Comparison of ENCODE assay signal across 19 cellular contexts in the genomic region with DNA sequence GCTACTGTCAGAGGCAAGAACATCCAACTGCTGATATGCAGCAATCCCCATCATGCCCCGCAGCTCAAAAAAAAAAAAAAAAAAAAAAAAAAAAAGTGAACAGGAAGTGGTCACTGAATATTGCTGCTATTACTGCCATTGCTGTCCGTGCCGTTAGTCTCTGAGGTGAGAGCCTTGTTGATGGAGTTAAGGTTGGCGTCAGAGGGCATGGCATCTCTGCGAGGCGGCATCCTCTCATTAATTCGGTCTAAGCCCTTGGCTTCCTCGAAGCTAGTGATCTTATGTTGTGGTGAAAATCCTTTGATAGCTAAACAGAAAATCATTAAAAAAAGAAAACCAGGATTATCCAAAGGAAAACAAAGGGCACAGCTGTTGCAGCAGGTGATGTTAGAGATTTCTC.
DNase-seq lines count a peak whose midpoint lies in the region; TF ChIP-seq lines count a peak whose summit lies in the region.
"Had no signal": no experiment of that assay in that cellular context is flagged by ENCODE, and none has a peak within 500 bp of the region (broad histone marks: within the 10 kb centered on the region; RNA-seq: fewer than 3 reads in every experiment).

No MANE protein-coding gene starts in this region.

- H3K9me3 ChIP-seq in OCI-LY7 (ENCODE audit: low read length), result no peaks in the 10 kb centered on the region

- H3K27ac Mint-ChIP-seq in immature natural killer cell, result peak overlapping the region in 5 of 6 donors; percentile 51 to 77 (median 71)
- H3K27ac Mint-ChIP-seq: T-helper 17 cell had no signal

- no TSS peak for BruUV-seq in OCI-LY7 (replicated peaks; lab: Mats Ljungman, UMichigan)

- no peaks in the 10 kb centered on the region for H3K9me3 Mint-ChIP-seq in immature natural killer cell

- H3K27me3 Mint-ChIP-seq in immature natural killer cell (ENCODE audit: low read depth in 3 of 3), result peaks cover 0 to 3% (median 3%) of the 10 kb centered on the region in 3 donors
- H3K27me3 Mint-ChIP-seq: T-helper 17 cell had no signal

- intact Hi-C loops in OCI-LY7 (cut with micrococcal nuclease; ENCODE audit: unreplicated experiment), result no loop called here

- CTCF ChIA-PET in OCI-LY7 (lab: Charles Lee; ENCODE audit: unreplicated experiment), result no interaction called here

- peaks cover 32 to 61% of the 10 kb centered on the region in 2 donors for H3K4me1 Mint-ChIP-seq in immature natural killer cell

- H3K27ac ChIP-seq in 22Rv1 (peak overlapping the region; percentile 66), OCI-LY7 (ENCODE audit: low read depth, low read length, poor library complexity, severe bottlenecking) (no peak overlapping the region)
- H3K27ac ChIP-seq: C4-2B had no signal

- TF ChIP-seq CTCF in 22Rv1 (IDR thresholded peaks at IDR 0.05) (no peak), OCI-LY7 (conservative IDR thresholded peaks at IDR 0.05; ENCODE audit: low read length) (no peak)

- no peaks in the 10 kb centered on the region for H3K36me3 ChIP-seq in OCI-LY7 (ENCODE audit: insufficient read depth, low read length)

- H3K9me2 ChIP-seq in OCI-LY7 (ENCODE audit: insufficient read depth, low read length), result no peaks in the 10 kb centered on the region

- H3K4me1 ChIP-seq in OCI-LY7 (ENCODE audit: insufficient read depth, low read length, poor library complexity, severe bottlenecking), result no peaks in the 10 kb centered on the region

- peak overlapping the region; percentile 12 to 66 (median 24) for H3K4me3 Mint-ChIP-seq in immature natural killer cell
- H3K4me3 Mint-ChIP-seq: T-helper 17 cell had no signal

- H2AFZ ChIP-seq in OCI-LY7 (ENCODE audit: low read length), result peak overlapping the region; percentile 28; the same call in 1 of the 2 replicates

- DNase-seq in D341Med (ENCODE audit: low spot score), result peak; percentile 62
- peak; percentile 7 for DNase-seq in OCI-LY7 (ENCODE audit: low spot score)
- peak in 2 of 3 donors; percentile 37 to 39 for DNase-seq in immature natural killer cell
- DNase-seq in effector CD8-positive, alpha-beta T cell (lab: John Stamatoyannopoulos, UW), result no peak
- DNase-seq in COR-L47 (lab: John Stamatoyannopoulos, UW), result no peak
- DNase-seq in stimulated activated CD4-positive, alpha-beta T cell treated with anti-CD3 and anti-CD28 coated beads, Interleukin-2, amount 100 ng/mL, for 48 hours, result no peak
- DNase-seq: DMS153, GOT3, KG1, NCI-H1092 treated with DMSO at 0.1 percent for 48 hours, NCI-H146, NCI-H2029 treated with DMSO at 0.1 percent for 48 hours, NCI-H748 treated with DMSO at 0.1 percent for 48 hours, PC-3, RPMI8226, SHP77 treated with DMSO at 0.1 percent for 48 hours, T-helper 17 cell had no signal

- POLR2A ChIA-PET in OCI-LY7 (lab: Charles Lee), result interaction anchor here (0.6 to 1.7 kb wide), 5 partner anchors 8 to 1309 kb away, joined by 3 read pairs; no protein-coding TSS in a partner anchor

- H3K36me3 Mint-ChIP-seq in immature natural killer cell, result peaks cover 5 to 14% (median 8%) of the 10 kb centered on the region in 3 donors

- H4K20me1 ChIP-seq in OCI-LY7 (ENCODE audit: insufficient read depth, low read length), result no peaks in the 10 kb centered on the region

- H3K4me2 ChIP-seq in OCI-LY7 (ENCODE audit: low read length), result no peak overlapping the region; the same call in 1 of the 2 replicates

- H3K4me3 ChIP-seq in OCI-LY7 (ENCODE audit: low read depth, low read length, poor library complexity, severe bottlenecking), result no peak overlapping the region

- H3K79me2 ChIP-seq in OCI-LY7 (ENCODE audit: insufficient read depth, low read depth, low read length), result no peaks in the 10 kb centered on the region

Comparison
In these comparisons a context has a peak if more than half of its experiments do, and no peak if none do; other contexts are left out.
1. DNase-seq: peak in D341Med (single experiment), OCI-LY7 (single experiment) and immature natural killer cell (2 of 3); none in effector CD8-positive, alpha-beta T cell (single experiment), COR-L47 (single experiment) and stimulated activated CD4-positive, alpha-beta T cell treated with anti-CD3 and anti-CD28 coated beads, Interleukin-2, amount 100 ng/mL, for 48 hours (0 of 2).